25 cellular contexts compared by ENCODE assay signal in genomic region chr14:63394856-63395255, GRCh38.
DNase-seq lines count a peak whose midpoint lies in the region; ATAC-seq, FAIRE-seq and TF ChIP-seq lines count a peak whose summit lies in the region.
"Had no signal": no experiment of that assay in that cellular context is flagged by ENCODE, and none has a peak within 500 bp of the region (broad histone marks: within the 10 kb centered on the region; RNA-seq: fewer than 3 reads in every experiment).

No MANE protein-coding gene starts in this region.

- H3K9me3 ChIP-seq in endodermal cell (ENCODE audit: control insufficient read depth, low read length), result peaks cover 12% of the 10 kb centered on the region
- H3K9me3 ChIP-seq: suprapubic skin, uterus had no signal

- WGBS in endodermal cell (ENCODE audit: insufficient coverage in 1 of 2, insufficient read length in 1 of 2), 2 experiments, result 89% methylated on average over 1 of the region's 1 CpG; no CpG with 5 or more reads in 1 of the 2 experiments

- H3K4me1 Mint-ChIP-seq in activated T-cell treated with anti-CD3 and anti-CD28 coated beads, Interleukin-2, amount 50 U/mL, for 24 hours (ENCODE audit: low read depth), result peaks cover 9% of the 10 kb centered on the region
- H3K4me1 Mint-ChIP-seq in progenitor cell of endocrine pancreas (ENCODE audit: low read depth), result peaks cover 23% of the 10 kb centered on the region
- H3K4me1 Mint-ChIP-seq in endodermal cell, result peaks cover 4% of the 10 kb centered on the region
- H3K4me1 Mint-ChIP-seq: CD14-positive monocyte had no signal

- H3K36me3 Mint-ChIP-seq in activated T-cell treated with anti-CD3 and anti-CD28 coated beads, Interleukin-2, amount 50 U/mL, for 24 hours (ENCODE audit: low read depth), result peaks cover 67% of the 10 kb centered on the region
- H3K36me3 Mint-ChIP-seq in progenitor cell of endocrine pancreas (ENCODE audit: insufficient read depth) (peaks cover 38% of the 10 kb centered on the region), endodermal cell (ENCODE audit: low read depth) (peaks cover 64% of the 10 kb centered on the region)

- no peak overlapping the region for H3K4me3 Mint-ChIP-seq in activated T-cell treated with anti-CD3 and anti-CD28 coated beads, Interleukin-2, amount 50 U/mL, for 24 hours
- no peak overlapping the region for H3K4me3 Mint-ChIP-seq in progenitor cell of endocrine pancreas (ENCODE audit: low read depth)
- no peak overlapping the region for H3K4me3 Mint-ChIP-seq in endodermal cell
- H3K4me3 Mint-ChIP-seq: CD14-positive monocyte had no signal

- peak; percentile 47 for ATAC-seq in esophagus mucosa
- ATAC-seq: foreskin keratinocyte had no signal

- no peak for DNase-seq in activated T-cell treated with anti-CD3 and anti-CD28 coated beads, Interleukin-2, amount 50 U/mL, for 24 hours
- DNase-seq in activated T-cell treated with anti-CD3 and anti-CD28 coated beads, Interleukin-2, amount 50 U/mL, for 48 hours, result no peak
- DNase-seq in HTR-8/SVneo (ENCODE audit: insufficient read length, low spot score), result no peak
- DNase-seq in progenitor cell of endocrine pancreas (ENCODE audit: low spot score, unreplicated experiment), result no peak
- no peak for DNase-seq in stimulated activated CD4-positive, alpha-beta T cell treated with anti-CD3 and anti-CD28 coated beads, Interleukin-2, amount 100 ng/mL, for 24 hours
- no peak for DNase-seq in DMS53 (lab: John Stamatoyannopoulos, UW)
- DNase-seq in endodermal cell, result no peak
- DNase-seq: activated CD4-positive, alpha-beta T cell treated with anti-CD3 and anti-CD28 coated beads for 1 hour; activated naive CD4-positive, alpha-beta T cell treated with Interleukin-2 at 50 U/mL for 16 hours; DND-41; hippocampal formation; NCI-H1048; NCI-H2081; stimulated activated CD4-positive, alpha-beta T cell treated with anti-CD3 and anti-CD28 coated beads, Interleukin-4, amount 100 ng/mL, for 24 hours; uterus had no signal

- H3K9ac ChIP-seq in endodermal cell (ENCODE audit: extremely low read depth, low read length, poor library complexity, severe bottlenecking), result no peak overlapping the region
- H3K9ac ChIP-seq: KMS-11 had no signal

- TF ChIP-seq CTCF in progenitor cell of endocrine pancreas (IDR thresholded peaks at IDR 0.05; ENCODE audit: unreplicated experiment), result no peak
- no peak for TF ChIP-seq CTCF in endodermal cell (conservative IDR thresholded peaks at IDR 0.05)

- peaks cover 3% of the 10 kb centered on the region for H3K9me3 Mint-ChIP-seq in activated T-cell treated with anti-CD3 and anti-CD28 coated beads, Interleukin-2, amount 50 U/mL, for 24 hours
- H3K9me3 Mint-ChIP-seq in progenitor cell of endocrine pancreas (ENCODE audit: low read depth) (peaks cover 5% of the 10 kb centered on the region), endodermal cell (peaks cover 11% of the 10 kb centered on the region)

- H3K27me3 ChIP-seq in endodermal cell (ENCODE audit: control insufficient read depth, insufficient read depth, low read length, poor library complexity, severe bottlenecking), result no peaks in the 10 kb centered on the region
- H3K27me3 ChIP-seq: foreskin keratinocyte, suprapubic skin, uterus had no signal

- no peaks in the 10 kb centered on the region for H3K27me3 Mint-ChIP-seq in activated T-cell treated with anti-CD3 and anti-CD28 coated beads, Interleukin-2, amount 50 U/mL, for 24 hours
- H3K27me3 Mint-ChIP-seq in progenitor cell of endocrine pancreas, result no peaks in the 10 kb centered on the region
- no peaks in the 10 kb centered on the region for H3K27me3 Mint-ChIP-seq in endodermal cell (ENCODE audit: insufficient read depth)

- peak overlapping the region; percentile 47 for H3K27ac Mint-ChIP-seq in activated T-cell treated with anti-CD3 and anti-CD28 coated beads, Interleukin-2, amount 50 U/mL, for 24 hours
- H3K27ac Mint-ChIP-seq in progenitor cell of endocrine pancreas (peak overlapping the region; percentile 1), endodermal cell (no peak overlapping the region)

- FAIRE-seq in HTR-8/SVneo (lab: Jason Lieb, UNC), result peak; percentile 96
- FAIRE-seq: colon, GM18507, keratinocyte had no signal

- peaks cover 66% of the 10 kb centered on the region for H3K36me3 ChIP-seq in endodermal cell (ENCODE audit: control insufficient read depth, insufficient read depth, low read length)
- H3K36me3 ChIP-seq: uterus had no signal

- H3K27ac ChIP-seq in endodermal cell (ENCODE audit: low read depth, low read length), result no peak overlapping the region
- H3K27ac ChIP-seq: foreskin keratinocyte, KMS-11, SK-N-MC, suprapubic skin, uterus had no signal

- H3K4me1 ChIP-seq in endodermal cell (ENCODE audit: control insufficient read depth, insufficient read depth, low read length), result no peaks in the 10 kb centered on the region
- H3K4me1 ChIP-seq: foreskin keratinocyte, suprapubic skin, uterus had no signal

- no peak overlapping the region for H3K4me3 ChIP-seq in endodermal cell (ENCODE audit: low read length)
- H3K4me3 ChIP-seq: SK-N-MC, smooth muscle cell, suprapubic skin, uterus had no signal
